In the genomic region with DNA sequence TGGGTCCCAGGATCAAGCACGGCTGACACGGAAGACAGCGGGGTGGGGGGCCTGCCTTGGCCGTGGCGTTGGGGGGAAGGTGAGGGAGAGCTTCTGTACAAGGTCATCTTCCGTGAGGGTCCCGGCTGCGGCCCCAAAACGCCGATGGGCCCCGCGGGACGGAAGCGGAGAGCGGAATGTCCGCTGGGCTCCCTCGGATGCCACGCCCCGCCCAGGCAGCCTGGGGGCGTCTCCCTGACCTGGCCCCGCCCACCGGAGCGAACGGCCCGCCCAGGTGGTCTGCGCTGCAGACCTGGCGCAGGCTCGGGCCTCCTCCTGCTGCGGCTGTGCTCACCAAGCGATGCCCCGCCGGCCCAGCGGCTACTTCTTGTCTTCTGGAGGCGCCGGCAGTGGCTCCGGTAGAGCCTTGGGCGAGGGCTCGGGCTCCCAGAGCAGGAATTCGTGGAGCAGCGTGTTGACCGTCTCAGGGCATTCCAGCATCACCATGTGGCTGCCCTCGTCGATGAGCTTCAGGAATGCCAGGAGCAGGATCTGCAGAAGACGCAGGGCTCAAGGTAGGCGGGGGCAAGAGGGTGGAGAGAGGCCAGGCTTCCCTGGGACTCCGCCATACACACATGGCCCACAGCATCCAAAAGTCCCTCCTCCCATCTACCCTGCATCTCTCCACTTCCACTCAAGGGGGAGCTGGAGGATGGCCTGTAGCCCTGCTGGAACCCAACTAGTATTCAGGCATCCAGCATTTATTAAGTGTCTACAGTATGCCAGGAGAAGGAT, we compare ENCODE assay signal across 8 cellular contexts. TPM values are rescaled to one million over a fixed set of nuclear protein-coding genes. Genes with fewer than 3 reads are reported as not detected.
DNase-seq lines count a peak whose midpoint lies in the region; ATAC-seq, FAIRE-seq and TF ChIP-seq lines count a peak whose summit lies in the region.

No MANE protein-coding gene starts in this region.

- H3K36me3 Mint-ChIP-seq in activated T-cell treated with anti-CD3 and anti-CD28 coated beads, Interleukin-2, amount 50 U/mL, for 72 hours (ENCODE audit: insufficient read depth in 2 of 2), result no peaks in the 10 kb centered on the region
- H3K36me3 Mint-ChIP-seq in nephron (ENCODE audit: low read depth), result peaks cover 12% of the 10 kb centered on the region

- peak overlapping the region; percentile 88 to 90 for H3K4me3 Mint-ChIP-seq in activated T-cell treated with anti-CD3 and anti-CD28 coated beads, Interleukin-2, amount 50 U/mL, for 72 hours
- peak overlapping the region; percentile 82 to 85 (median 83) for H3K4me3 Mint-ChIP-seq in nephron

- no peak for FAIRE-seq in A549 (lab: Jason Lieb, UNC)
- FAIRE-seq in GM18507 (lab: Jason Lieb, UNC), result peak; percentile 90

- H3K27me3 ChIP-seq in PC-9 (ENCODE audit: insufficient read depth, low read depth) (no peaks in the 10 kb centered on the region), stomach smooth muscle (ENCODE audit: control insufficient read depth in 1 of 2, insufficient read depth in 2 of 2, low read length in 2 of 2) (no peaks in the 10 kb centered on the region)

- no peak for TF ChIP-seq EP300 in A549 (IDR thresholded peaks at IDR 0.05)

- 0 out of 2 replicates have a peak, but pooled peaks cover 5% of the 10 kb centered on the region for H4K20me1 ChIP-seq in PC-9 (ENCODE audit: insufficient read depth)

- H3K9me3 ChIP-seq in A549, result no peaks in the 10 kb centered on the region
- H3K9me3 ChIP-seq in PC-9 (ENCODE audit: insufficient read depth, low read depth), result no peaks in the 10 kb centered on the region
- no peaks in the 10 kb centered on the region for H3K9me3 ChIP-seq in stomach smooth muscle (ENCODE audit: control insufficient read depth in 2 of 2, low read length in 2 of 2)

- POLR2A ChIA-PET in A549 (lab: Yijun Ruan, JAX) (interaction anchor here (0.5 to 1.4 kb wide), 8 partner anchors 12 to 209 kb away, joined by 3 to 15 read pairs (median 4); a partner anchor contains a TSS), PC-9 (lab: Charles Lee; ENCODE audit: unreplicated experiment) (interaction anchor here (0.6 kb wide), 1 partner anchor 127 kb away, joined by 4 read pairs; a partner anchor contains a TSS)

- peaks cover 22% of the 10 kb centered on the region for H3K79me2 ChIP-seq in PC-9 (ENCODE audit: low read depth)

- H3K4me2 ChIP-seq in A549 (peak overlapping the region; percentile 91), PC-9 (peak overlapping the region; percentile 93)

- H3K36me3 ChIP-seq in PC-9 (ENCODE audit: low read depth) (no peaks in the 10 kb centered on the region; the same call in 1 of the 2 replicates), stomach smooth muscle (ENCODE audit: control insufficient read depth in 2 of 2, insufficient read depth in 2 of 2, low read length in 2 of 2) (peaks cover 0 to 4% of the 10 kb centered on the region in 2 donors)

- WGBS in A549 (ENCODE audit: missing lambda C conversion rate), result 0% methylated on average over 3 of the region's 46 CpGs

- H3K4me1 Mint-ChIP-seq in activated T-cell treated with anti-CD3 and anti-CD28 coated beads, Interleukin-2, amount 50 U/mL, for 72 hours (ENCODE audit: low read depth), result peaks cover 23% of the 10 kb centered on the region
- H3K4me1 Mint-ChIP-seq in nephron, result no peaks in the 10 kb centered on the region

- no peaks in the 10 kb centered on the region for H3K9me3 Mint-ChIP-seq in activated T-cell treated with anti-CD3 and anti-CD28 coated beads, Interleukin-2, amount 50 U/mL, for 72 hours
- no peaks in the 10 kb centered on the region for H3K9me3 Mint-ChIP-seq in nephron

- TF ChIP-seq RAD21 in A549 (conservative IDR thresholded peaks at IDR 0.05 in 1 of 2, IDR thresholded peaks at IDR 0.05 in 1 of 2), result peak; percentile 64 to 82

- DNase-seq in A549 (ENCODE audit: low read depth in 1 of 2, low spot score in 1 of 2) (peak; percentile 92 to 94), GM18507 (ENCODE audit: extremely low spot score, insufficient read length, low read depth) (peak; percentile 92), PC-9 (peak; percentile 86 to 89), fibroblast of mammary gland (ENCODE audit: low read depth) (peak; percentile 91)
- peak; percentile 83 to 90 for DNase-seq in activated T-cell treated with anti-CD3 and anti-CD28 coated beads, Interleukin-2, amount 50 U/mL, for 72 hours

- no peaks in the 10 kb centered on the region for H3K27me3 Mint-ChIP-seq in activated T-cell treated with anti-CD3 and anti-CD28 coated beads, Interleukin-2, amount 50 U/mL, for 72 hours (ENCODE audit: low read depth)
- H3K27me3 Mint-ChIP-seq in nephron (ENCODE audit: low read depth), result no peaks in the 10 kb centered on the region

- peak overlapping the region; percentile 92 for H2AFZ ChIP-seq in PC-9

- no TSS peak for BruUV-seq in PC-9 (replicated peaks; lab: Mats Ljungman, UMichigan)

- intact Hi-C loops in PC-9 (cut with micrococcal nuclease; ENCODE audit: unreplicated experiment), result loop anchor here (2.0 to 5.0 kb wide), 2 partner anchors 35 to 94 kb away; no protein-coding TSS in a partner anchor

- peak; percentile 93 to 94 for ATAC-seq in A549
- peak; percentile 78 for ATAC-seq in HG03045 (IDR thresholded peaks at IDR 0.05; ENCODE audit: unreplicated experiment)
- ATAC-seq in activated T-cell treated with anti-CD3 and anti-CD28 coated beads, Interleukin-2, amount 50 U/mL, for 72 hours (replicated peaks in 1 of 2), result peak; percentile 94 to 96

- H3K27ac Mint-ChIP-seq in activated T-cell treated with anti-CD3 and anti-CD28 coated beads, Interleukin-2, amount 50 U/mL, for 72 hours, result no peak overlapping the region
- H3K27ac Mint-ChIP-seq in nephron, result peak overlapping the region in 2 of 3 experiments; percentile 83 to 85

- H3K27ac ChIP-seq in A549 (peak overlapping the region; percentile 87 to 89), PC-9 (peak overlapping the region; percentile 63), stomach smooth muscle (ENCODE audit: low read length) (no peak overlapping the region)

- H3K4me3 ChIP-seq in A549, result peak overlapping the region; percentile 67
- H3K4me3 ChIP-seq in PC-9, result peak overlapping the region; percentile 65
- H3K4me3 ChIP-seq in fibroblast of mammary gland (ENCODE audit: control insufficient read depth, low read depth, low read length), result peak overlapping the region; percentile 69
- peak overlapping the region; percentile 49 to 71 for H3K4me3 ChIP-seq in stomach smooth muscle (ENCODE audit: low read length in 2 of 2)

- TF ChIP-seq CTCF in A549 (IDR thresholded peaks at IDR 0.05), result peak; percentile 55
- peak; percentile 77 for TF ChIP-seq CTCF in PC-9 (conservative IDR thresholded peaks at IDR 0.05)
- TF ChIP-seq CTCF in fibroblast of mammary gland (conservative IDR thresholded peaks at IDR 0.05; ENCODE audit: control insufficient read depth, insufficient read depth, low read depth, low read length), result peak; percentile 88
- TF ChIP-seq CTCF in nephron (IDR thresholded peaks at IDR 0.05; ENCODE audit: unreplicated experiment in 3 of 3), result peak; percentile 47 to 62 (median 50)

- H3K4me1 ChIP-seq in A549, result peaks cover 23% of the 10 kb centered on the region; the same call in 2 of the 3 replicates
- H3K4me1 ChIP-seq in PC-9 (replicated peaks; ENCODE audit: insufficient read depth), result peaks cover 35% of the 10 kb centered on the region
- H3K4me1 ChIP-seq in stomach smooth muscle (ENCODE audit: control insufficient read depth, insufficient read depth, low read length), result peaks cover 9% of the 10 kb centered on the region

- no peaks in the 10 kb centered on the region for H3K9me2 ChIP-seq in PC-9 (ENCODE audit: insufficient read depth)

- H3F3A ChIP-seq in PC-9 (ENCODE audit: insufficient read depth, low read depth), result peaks cover 55% of the 10 kb centered on the region

- peak overlapping the region in 1 of 2 donors; percentile 36 for H3K9ac ChIP-seq in stomach smooth muscle (ENCODE audit: low read length in 2 of 2)

- CTCF ChIA-PET in A549 (lab: Yijun Ruan, JAX), result interaction anchor here (0.5 to 9.0 kb wide), 22 partner anchors 8 to 472 kb away, joined by 3 to 98 read pairs (median 4); a partner anchor contains a TSS
- CTCF ChIA-PET in PC-9 (lab: Charles Lee), result interaction anchor here (0.5 to 1.2 kb wide), 10 partner anchors 13 to 545 kb away, joined by 3 to 9 read pairs (median 4); a partner anchor contains a TSS

- TF ChIP-seq POLR2A in A549 (IDR thresholded peaks at IDR 0.05; ENCODE audit: low read length), result peak; percentile 59

RNA-seq across cellular contexts. Expression of a gene that starts 10.7 kb away (rescaled TPM):
- polyA plus RNA-seq in A549 (2011; rRNA removed) (2.3 TPM in 2 replicates), A549 (2017; fragmentation: RNase III; extraction: RNeasy Plus Mini Kit Qiagen cat#74134 plus additional on column Dnase treatment) (3.1 to 4.4 TPM (median 4.2 TPM) in 3 replicates)
- polyA plus RNA-seq in A549 (2012; cell fraction: cytosol; rRNA removed), result 4.0 and 6.2 TPM in 2 replicates
- polyA plus RNA-seq in A549 (2012; cell fraction: nucleus; rRNA removed), result 3.4 and 5.1 TPM in 2 replicates
- polyA minus RNA-seq in A549 (2011; rRNA and poly(A)+ RNA removed), result 2.0 and 3.0 TPM in 2 replicates
- total RNA-seq in PC-9 (2021), result 32.2 and 37.5 TPM in 2 replicates
- total RNA-seq in activated T-cell treated with anti-CD3 and anti-CD28 coated beads, Interleukin-2, amount 50 U/mL, for 72 hours, result 10 to 100 TPM; 16.1 to 16.6 TPM

RNA-seq across cellular contexts. Expression of a gene that starts 10.8 kb away (rescaled TPM):
- polyA plus RNA-seq in A549 (2011; rRNA removed) (0.45 and 0.56 TPM in 2 replicates), A549 (2017; fragmentation: RNase III; extraction: RNeasy Plus Mini Kit Qiagen cat#74134 plus additional on column Dnase treatment) (0.74 to 1.2 TPM (median 1.0 TPM) in 3 replicates)
- 0.93 and 1.0 TPM in 2 replicates for polyA plus RNA-seq in A549 (2012; cell fraction: cytosol; rRNA removed)
- polyA plus RNA-seq in A549 (2012; cell fraction: nucleus; rRNA removed), result 7.3 and 8.3 TPM in 2 replicates
- 0.33 TPM in 1 of 2 replicates, not detected in the other for polyA minus RNA-seq in A549 (2011; rRNA and poly(A)+ RNA removed)
- total RNA-seq in PC-9 (2021), result 0.65 and 1.2 TPM in 2 replicates
- 1 to 10 TPM; 5.8 to 8.9 TPM for total RNA-seq in activated T-cell treated with anti-CD3 and anti-CD28 coated beads, Interleukin-2, amount 50 U/mL, for 72 hours

RNA-seq across cellular contexts. Expression of a gene that starts 13.2 kb away (rescaled TPM):
- polyA plus RNA-seq in A549 (2011; rRNA removed) (28.1 and 30.5 TPM in 2 replicates), A549 (2017; fragmentation: RNase III; extraction: RNeasy Plus Mini Kit Qiagen cat#74134 plus additional on column Dnase treatment) (50.6 to 56.1 TPM (median 54.9 TPM) in 3 replicates)
- polyA plus RNA-seq in A549 (2012; cell fraction: cytosol; rRNA removed), result 51.9 and 54.3 TPM in 2 replicates
- polyA plus RNA-seq in A549 (2012; cell fraction: nucleus; rRNA removed), result 43.2 and 81.8 TPM in 2 replicates
- polyA minus RNA-seq in A549 (2011; rRNA and poly(A)+ RNA removed), result 6.4 and 7.5 TPM in 2 replicates
- 64.8 and 70.8 TPM in 2 replicates for total RNA-seq in PC-9 (2021)
- total RNA-seq in activated T-cell treated with anti-CD3 and anti-CD28 coated beads, Interleukin-2, amount 50 U/mL, for 72 hours, result 10 to 100 TPM; 75.0 to 75.8 TPM

RNA-seq across cellular contexts. Expression of a gene that starts 16.9 kb away (rescaled TPM):
- polyA plus RNA-seq in A549 (2011; rRNA removed) (27.5 and 35.5 TPM in 2 replicates), A549 (2017; fragmentation: RNase III; extraction: RNeasy Plus Mini Kit Qiagen cat#74134 plus additional on column Dnase treatment) (53.5 to 62.1 TPM (median 58.5 TPM) in 3 replicates)
- 73.9 and 80.5 TPM in 2 replicates for polyA plus RNA-seq in A549 (2012; cell fraction: cytosol; rRNA removed)
- 33.7 and 39.6 TPM in 2 replicates for polyA plus RNA-seq in A549 (2012; cell fraction: nucleus; rRNA removed)
- polyA minus RNA-seq in A549 (2011; rRNA and poly(A)+ RNA removed), result 14.5 TPM in 2 replicates
- 47.6 and 72.5 TPM in 2 replicates for total RNA-seq in PC-9 (2021)
- 10 to 100 TPM; 29.6 to 40.2 TPM for total RNA-seq in activated T-cell treated with anti-CD3 and anti-CD28 coated beads, Interleukin-2, amount 50 U/mL, for 72 hours

RNA-seq across cellular contexts. Expression of a gene that starts 25.2 kb away (rescaled TPM):
- 52.1 and 56.0 TPM in 2 replicates for polyA plus RNA-seq in A549 (2011; rRNA removed)
- polyA plus RNA-seq in A549 (2012; cell fraction: cytosol; rRNA removed), result 86.5 and 87.5 TPM in 2 replicates
- 96.9 and 101 TPM in 2 replicates for polyA plus RNA-seq in A549 (2012; cell fraction: nucleus; rRNA removed)
- polyA plus RNA-seq in A549 (2017; fragmentation: RNase III; extraction: RNeasy Plus Mini Kit Qiagen cat#74134 plus additional on column Dnase treatment), result 64.0 to 67.6 TPM (median 65.7 TPM) in 3 replicates
- polyA minus RNA-seq in A549 (2011; rRNA and poly(A)+ RNA removed), result 18.7 and 20.4 TPM in 2 replicates
- total RNA-seq in PC-9 (2021), result 127 and 152 TPM in 2 replicates
- 10 to 100 TPM; 86.6 to 96.1 TPM for total RNA-seq in activated T-cell treated with anti-CD3 and anti-CD28 coated beads, Interleukin-2, amount 50 U/mL, for 72 hours
